In genomic region chr13:29174093-29174492, GRCh38 we compare ENCODE assay signal across 8 cellular contexts.
"Had no signal": no experiment of that assay in that cellular context is flagged by ENCODE, and none has a peak within 500 bp of the region (broad histone marks: within the 10 kb centered on the region; RNA-seq: fewer than 3 reads in every experiment).

No MANE protein-coding gene starts in this region.

- ATAC-seq: GM23338, HCT116 had no signal

- DNase-seq: GM23248, GOT3, H7, H9, HFFc6 had no signal

- H3K4me2 ChIP-seq: GM23338 had no signal

- H3K36me3 ChIP-seq: HAP-1 had no signal

- H3K9ac ChIP-seq: GM23248 had no signal

- H2AFZ ChIP-seq: GM23248, GM23338 had no signal

- H3K27ac ChIP-seq: GM23248 had no signal

- H3K4me1 ChIP-seq: HAP-1 had no signal

- H3K4me3 ChIP-seq: GM23248, GM23338, HAP-1 had no signal

- H3K9me3 ChIP-seq: HAP-1 had no signal
